ENCODE assay signal across 8 cellular contexts in genomic region chr1:150876111-150876434, GRCh38. TPM values are rescaled to one million over a fixed set of nuclear protein-coding genes. Genes with fewer than 3 reads are reported as not detected.
DNase-seq lines count a peak whose midpoint lies in the region; ATAC-seq, FAIRE-seq and TF ChIP-seq lines count a peak whose summit lies in the region.

No MANE protein-coding gene starts in this region.

- H3K4me2 ChIP-seq in neural cell (ENCODE audit: low read length) = peak overlapping the region; percentile 77

- H3K4me3 ChIP-seq in H7 (ENCODE audit: insufficient read depth, low read depth, low read length) (peak overlapping the region; percentile 85), NB4 (ENCODE audit: low read depth, low read length) (peak overlapping the region; percentile 87), fibroblast of mammary gland (ENCODE audit: control insufficient read depth, low read depth, low read length) (peak overlapping the region; percentile 87), neural cell (ENCODE audit: low read length) (peak overlapping the region; percentile 88)

- peak overlapping the region; percentile 88 for H3K27ac ChIP-seq in neural cell (ENCODE audit: low read length)

- peaks cover 38% of the 10 kb centered on the region for H3K79me2 ChIP-seq in neural cell (replicated peaks; ENCODE audit: insufficient read depth, low read length)

- no peaks in the 10 kb centered on the region for H3K27me3 ChIP-seq in H7 (ENCODE audit: control insufficient read depth, insufficient read depth, low read length)
- H3K27me3 ChIP-seq in neural cell (ENCODE audit: insufficient read depth, low read depth, low read length) = no peaks in the 10 kb centered on the region

- no peak for TF ChIP-seq POLR2A in NB4 (IDR thresholded peaks at IDR 0.05; ENCODE audit: extremely low read depth, insufficient read length)

- H3K9me3 ChIP-seq in neural cell (ENCODE audit: low read length) = no peaks in the 10 kb centered on the region

- H2AFZ ChIP-seq in neural cell (ENCODE audit: low read depth, low read length) = peak overlapping the region; percentile 84

- peak; percentile 62 for DNase-seq in NCI-H1694 treated with DMSO at 0.1 percent for 48 hours (lab: John Stamatoyannopoulos, UW)
- DNase-seq in NCI-H1694 (lab: John Stamatoyannopoulos, UW) = no peak
- DNase-seq in H7 = no peak
- no peak for DNase-seq in NB4 (ENCODE audit: low read depth)
- DNase-seq in fibroblast of mammary gland (ENCODE audit: low read depth) = peak; percentile 56

- H3K9me2 ChIP-seq in neural cell (ENCODE audit: insufficient read depth, low read length) = no peaks in the 10 kb centered on the region

- no peak for ATAC-seq in HG02571 (IDR thresholded peaks at IDR 0.05; ENCODE audit: unreplicated experiment)

- TF ChIP-seq CTCF in NB4 (IDR thresholded peaks at IDR 0.05; ENCODE audit: low read depth, low read length) = no peak
- TF ChIP-seq CTCF in fibroblast of mammary gland (conservative IDR thresholded peaks at IDR 0.05; ENCODE audit: control insufficient read depth, insufficient read depth, low read depth, low read length) = no peak
- TF ChIP-seq CTCF in neural cell (IDR thresholded peaks at IDR 0.05; ENCODE audit: poor library complexity, severe bottlenecking) = no peak

- TF ChIP-seq EP300 in neural cell (conservative IDR thresholded peaks at IDR 0.05; ENCODE audit: poor library complexity, severe bottlenecking) = no peak

- TF ChIP-seq RAD21 in neural cell (conservative IDR thresholded peaks at IDR 0.05) = no peak

- H4K20me1 ChIP-seq in neural cell (ENCODE audit: insufficient read depth) = no peaks in the 10 kb centered on the region

- H3K36me3 ChIP-seq in H7 (replicated peaks; ENCODE audit: control insufficient read depth, insufficient read depth, low read length) (no peaks in the 10 kb centered on the region; the same call in 1 of the 2 replicates), neural cell (ENCODE audit: insufficient read depth, low read length) (no peaks in the 10 kb centered on the region)

- no peaks in the 10 kb centered on the region for H3F3A ChIP-seq in neural cell (ENCODE audit: insufficient read depth, low read length, poor library complexity, severe bottlenecking)

- peak; percentile 43 for FAIRE-seq in TTC549 (lab: Jason Lieb, UNC)

- H3K9ac ChIP-seq in neural cell (ENCODE audit: low read length) = peak overlapping the region; percentile 86

TF ChIP-seq in neural cell, 6 proteins besides CTCF, POLR2A, EP300 and RAD21:
- TF ChIP-seq SMC3 (conservative IDR thresholded peaks at IDR 0.05; ENCODE audit: poor library complexity) (no peak), TAF1 (IDR thresholded peaks at IDR 0.05; ENCODE audit: low read depth) (peak; percentile 35)
TF ChIP-seq in neural cell: peak in this region for 1.

RNA-seq across cellular contexts. Expression of gene ARNT, which starts 0.3 kb away (rescaled TPM):
- total RNA-seq in H7 (2014; rRNA removed; shearing (Covaris generic)) = 38.6 and 53.4 TPM in 2 replicates
- polyA plus RNA-seq in neural cell = 17.8 and 17.9 TPM in 2 replicates
- 32.2 and 33.1 TPM in 2 replicates for polyA minus RNA-seq in neural cell

RNA-seq across cellular contexts. Expression of gene CTXND2, which starts 10.9 kb away (rescaled TPM):
- not detected in 2 replicates for total RNA-seq in H7 (2014; rRNA removed; shearing (Covaris generic))
- polyA plus RNA-seq in neural cell = not detected in 2 replicates
- not detected in 2 replicates for polyA minus RNA-seq in neural cell

RNA-seq across cellular contexts. Expression of gene SETDB1, which starts 50.1 kb away (rescaled TPM):
- total RNA-seq in H7 (2014; rRNA removed; shearing (Covaris generic)) = 67.9 and 74.9 TPM in 2 replicates
- polyA plus RNA-seq in neural cell = 39.1 and 51.1 TPM in 2 replicates
- 76.9 and 79.6 TPM in 2 replicates for polyA minus RNA-seq in neural cell

Comparison
In these comparisons a context has a peak if more than half of its experiments do, and no peak if none do; other contexts are left out.
1. DNase-seq: peak in NCI-H1694 treated with DMSO at 0.1 percent for 48 hours (single experiment) and fibroblast of mammary gland (single experiment); none in NCI-H1694 (single experiment), H7 (single experiment) and NB4 (single experiment).
2. Peak in every context shown above with its lines, with median percentiles within 50 percentile points of each other: H3K4me3 ChIP-seq.